In genomic region chr14:55075628-55076027, GRCh38 we compare ENCODE assay signal across 17 cellular contexts. TPM values are rescaled to one million over a fixed set of nuclear protein-coding genes. Genes with fewer than 3 reads are reported as not detected.
DNase-seq lines count a peak whose midpoint lies in the region; ATAC-seq, FAIRE-seq and TF ChIP-seq lines count a peak whose summit lies in the region.
"Had no signal": no experiment of that assay in that cellular context is flagged by ENCODE, and none has a peak within 500 bp of the region (broad histone marks: within the 10 kb centered on the region; RNA-seq: fewer than 3 reads in every experiment).

No MANE protein-coding gene starts in this region.

- TF ChIP-seq EP300 in stomach (IDR thresholded peaks at IDR 0.05): no peak

- ATAC-seq in T-helper 17 cell (no peak), WTC11 (no peak), HG03280 (IDR thresholded peaks at IDR 0.05; ENCODE audit: unreplicated experiment) (no peak)
- ATAC-seq: activated CD8-positive, alpha-beta T cell treated with anti-CD3 and anti-CD28 coated beads, Interleukin-2, amount 10 ng/mL, durations not matched to agents 7 days and 5 days; heart left ventricle had no signal

- H3K4me1 ChIP-seq in vagina: peaks cover 20% of the 10 kb centered on the region
- peaks cover 4 to 45% (median 26%) of the 10 kb centered on the region in 4 donors for H3K4me1 ChIP-seq in stomach

- no peak for TF ChIP-seq CTCF in fibroblast of mammary gland (conservative IDR thresholded peaks at IDR 0.05; ENCODE audit: control insufficient read depth, insufficient read depth, low read depth, low read length)
- TF ChIP-seq CTCF in vagina (IDR thresholded peaks at IDR 0.05): no peak
- TF ChIP-seq CTCF in WTC11 (IDR thresholded peaks at IDR 0.05): no peak
- TF ChIP-seq CTCF in stomach (IDR thresholded peaks at IDR 0.05): no peak

- DNase-seq in AG08396 (ENCODE audit: low spot score) (peak; percentile 24), GM19239 (ENCODE audit: insufficient read length, low spot score) (no peak), T-helper 17 cell (no peak), fibroblast of mammary gland (ENCODE audit: low read depth) (peak; percentile 23), vagina (ENCODE audit: extremely low spot score in 2 of 2) (no peak), WTC11 (ENCODE audit: low spot score) (no peak), stomach (no peak)
- DNase-seq: activated CD8-positive, alpha-beta T cell treated with anti-CD3 and anti-CD28 coated beads, Interleukin-2, amount 10 ng/mL, durations not matched to agents 7 days and 5 days; AML-193; caudate nucleus; DMS153; heart left ventricle; NCI-H2171; SJCRH30; stimulated activated CD4-positive, alpha-beta T cell treated with anti-CD3 and anti-CD28 coated beads, Interleukin-15, amount 100 ng/mL, for 24 hours had no signal

- H3K36me3 ChIP-seq in vagina (no peaks in the 10 kb centered on the region), stomach (no peaks in the 10 kb centered on the region)
- H3K36me3 ChIP-seq: heart left ventricle, SJCRH30, suprapubic skin had no signal

- H3K36me3 Mint-ChIP-seq in T-helper 17 cell (ENCODE audit: low read depth): peaks cover 2% of the 10 kb centered on the region
- no peaks in the 10 kb centered on the region for H3K36me3 Mint-ChIP-seq in WTC11

- peaks cover 29% of the 10 kb centered on the region for H3K4me1 Mint-ChIP-seq in T-helper 17 cell
- H3K4me1 Mint-ChIP-seq in WTC11: peaks cover 20% of the 10 kb centered on the region

- H3K27ac ChIP-seq in vagina: no peak overlapping the region
- no peak overlapping the region for H3K27ac ChIP-seq in stomach
- H3K27ac ChIP-seq: heart left ventricle, SJCRH30, suprapubic skin had no signal

- TF ChIP-seq POLR2A in vagina (IDR thresholded peaks at IDR 0.05): no peak
- TF ChIP-seq POLR2A in stomach (IDR thresholded peaks at IDR 0.05): no peak

- H3K27me3 Mint-ChIP-seq in T-helper 17 cell: no peaks in the 10 kb centered on the region
- no peaks in the 10 kb centered on the region for H3K27me3 Mint-ChIP-seq in WTC11 (ENCODE audit: low read depth)

- CTCF ChIA-PET in WTC11 (lab: Charles Lee): no interaction called here

- intact Hi-C loops in vagina (cut with DNase I): no loop called here
- intact Hi-C loops in stomach (cut with DNase I; ENCODE audit: low total_unique reads): no loop called here

- H3K4me3 Mint-ChIP-seq in T-helper 17 cell: peak overlapping the region; percentile 79
- H3K4me3 Mint-ChIP-seq in WTC11: no peak overlapping the region
- H3K4me3 Mint-ChIP-seq: activated CD8-positive, alpha-beta T cell treated with anti-CD3 and anti-CD28 coated beads, Interleukin-2, amount 10 ng/mL, durations not matched to agents 7 days and 5 days had no signal

- H3K9me3 ChIP-seq in T-helper 17 cell (ENCODE audit: control insufficient read depth, low read length, poor library complexity, severe bottlenecking): no peaks in the 10 kb centered on the region
- H3K9me3 ChIP-seq in vagina: no peaks in the 10 kb centered on the region
- H3K9me3 ChIP-seq in stomach: no peaks in the 10 kb centered on the region
- H3K9me3 ChIP-seq: heart left ventricle, SJCRH30, suprapubic skin had no signal

- peak; percentile 70 for FAIRE-seq in GM19239 (lab: Jason Lieb, UNC)

- 59 to 86% (median 74%) methylated on average over 1 of the region's 1 CpG for WGBS in stomach, 5 donors

- POLR2A ChIA-PET in WTC11 (lab: Charles Lee): no interaction called here

- H3K27ac Mint-ChIP-seq in T-helper 17 cell: peak overlapping the region; percentile 91
- H3K27ac Mint-ChIP-seq in WTC11: no peak overlapping the region
- H3K27ac Mint-ChIP-seq: activated CD8-positive, alpha-beta T cell treated with anti-CD3 and anti-CD28 coated beads, Interleukin-2, amount 10 ng/mL, durations not matched to agents 7 days and 5 days had no signal

- H3K4me3 ChIP-seq in fibroblast of mammary gland (ENCODE audit: control insufficient read depth, low read depth, low read length) (no peak overlapping the region), vagina (no peak overlapping the region), stomach (no peak overlapping the region)
- H3K4me3 ChIP-seq: heart left ventricle, SJCRH30, suprapubic skin had no signal

- H3K27me3 ChIP-seq in vagina: no peaks in the 10 kb centered on the region
- no peaks in the 10 kb centered on the region for H3K27me3 ChIP-seq in stomach
- H3K27me3 ChIP-seq: heart left ventricle, SJCRH30, suprapubic skin had no signal

- no peaks in the 10 kb centered on the region for H3K9me3 Mint-ChIP-seq in WTC11

TF ChIP-seq in WTC11, 78 proteins besides CTCF, POLR2A, EP300 and RAD21 (continues in another document):
- TF ChIP-seq USF2 (CRISPR knock-in tag; IDR thresholded peaks at IDR 0.05) (no peak), NFYB (CRISPR knock-in tag; conservative IDR thresholded peaks at IDR 0.05; ENCODE audit: low read depth) (no peak), RORB (CRISPR knock-in tag; IDR thresholded peaks at IDR 0.05) (no peak), GTF2I (CRISPR knock-in tag; conservative IDR thresholded peaks at IDR 0.05) (no peak), PRRX2 (CRISPR knock-in tag; IDR thresholded peaks at IDR 0.05) (no peak), ZNF219 (CRISPR knock-in tag; IDR thresholded peaks at IDR 0.05; ENCODE audit: borderline replicate concordance) (no peak), CBFB (CRISPR knock-in tag; IDR thresholded peaks at IDR 0.05; ENCODE audit: low read depth) (no peak), ZNF263 (CRISPR knock-in tag; IDR thresholded peaks at IDR 0.05; ENCODE audit: low read depth) (no peak), ZMAT4 (CRISPR knock-in tag; IDR thresholded peaks at IDR 0.05) (no peak), TEAD4 (CRISPR knock-in tag; IDR thresholded peaks at IDR 0.05) (no peak), NR3C1 (CRISPR knock-in tag; conservative IDR thresholded peaks at IDR 0.05; ENCODE audit: low read depth) (no peak), ZNF423 (CRISPR knock-in tag; IDR thresholded peaks at IDR 0.05) (no peak), ZNF121 (CRISPR knock-in tag; IDR thresholded peaks at IDR 0.05) (no peak), NFE2L1 (CRISPR knock-in tag; IDR thresholded peaks at IDR 0.05) (no peak), TCF7 (CRISPR knock-in tag; IDR thresholded peaks at IDR 0.05; ENCODE audit: low read depth) (no peak), NR1H2 (CRISPR knock-in tag; IDR thresholded peaks at IDR 0.05) (no peak)
- TF ChIP-seq, protein P1, sequence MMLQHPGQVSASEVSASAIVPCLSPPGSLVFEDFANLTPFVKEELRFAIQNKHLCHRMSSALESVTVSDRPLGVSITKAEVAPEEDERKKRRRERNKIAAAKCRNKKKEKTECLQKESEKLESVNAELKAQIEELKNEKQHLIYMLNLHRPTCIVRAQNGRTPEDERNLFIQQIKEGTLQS (CRISPR knock-in tag; conservative IDR thresholded peaks at IDR 0.05): no peak
- TF ChIP-seq, protein P2, sequence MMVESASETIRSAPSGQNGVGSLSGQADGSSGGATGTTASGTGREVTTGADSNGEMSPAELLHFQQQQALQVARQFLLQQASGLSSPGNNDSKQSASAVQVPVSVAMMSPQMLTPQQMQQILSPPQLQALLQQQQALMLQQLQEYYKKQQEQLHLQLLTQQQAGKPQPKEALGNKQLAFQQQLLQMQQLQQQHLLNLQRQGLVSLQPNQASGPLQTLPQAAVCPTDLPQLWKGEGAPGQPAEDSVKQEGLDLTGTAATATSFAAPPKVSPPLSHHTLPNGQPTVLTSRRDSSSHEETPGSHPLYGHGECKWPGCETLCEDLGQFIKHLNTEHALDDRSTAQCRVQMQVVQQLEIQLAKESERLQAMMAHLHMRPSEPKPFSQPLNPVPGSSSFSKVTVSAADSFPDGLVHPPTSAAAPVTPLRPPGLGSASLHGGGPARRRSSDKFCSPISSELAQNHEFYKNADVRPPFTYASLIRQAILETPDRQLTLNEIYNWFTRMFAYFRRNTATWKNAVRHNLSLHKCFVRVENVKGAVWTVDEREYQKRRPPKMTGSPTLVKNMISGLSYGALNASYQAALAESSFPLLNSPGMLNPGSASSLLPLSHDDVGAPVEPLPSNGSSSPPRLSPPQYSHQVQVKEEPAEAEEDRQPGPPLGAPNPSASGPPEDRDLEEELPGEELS (CRISPR knock-in tag; IDR thresholded peaks at IDR 0.05): no peak

RNA-seq across cellular contexts. Expression of gene MAPK1IP1L, which starts 24.2 kb away (rescaled TPM):
- total RNA-seq in T-helper 17 cell (100 to 1,000 TPM; 154 to 176 TPM), vagina (39.3 TPM), WTC11 (2021) (97.9 to 107 TPM (median 107 TPM) in 3 replicates), stomach (10 to 100 TPM in 4 of 5 donors, 1 to 10 TPM in 1; 7.0 to 53.1 (median 29.9) TPM)
- 10 to 100 TPM; 22.9 to 50.9 (median 27.2) TPM for polyA plus RNA-seq in stomach

RNA-seq across cellular contexts. Expression of gene SOCS4, which starts 48.6 kb away (rescaled TPM):
- 10 to 100 TPM; 26.5 to 27.3 TPM for total RNA-seq in T-helper 17 cell
- 10.6 TPM for total RNA-seq in vagina
- 20.7 to 21.3 TPM (median 21.2 TPM) in 3 replicates for total RNA-seq in WTC11 (2021)
- total RNA-seq in stomach: 10 to 100 TPM in 4 of 5 donors, 1 to 10 TPM in 1; 4.3 to 29.2 (median 18.1) TPM
- 1 to 10 TPM; 4.1 to 8.4 (median 7.1) TPM for polyA plus RNA-seq in stomach

RNA-seq across cellular contexts. Expression of gene WDHD1, which starts 48.7 kb away (rescaled TPM):
- total RNA-seq in T-helper 17 cell (1 to 10 TPM; 2.7 to 2.8 TPM), vagina (3.2 TPM), WTC11 (2021) (64.4 to 76.1 TPM (median 67.3 TPM) in 3 replicates), stomach (10 to 100 TPM in 1 of 5 donors, 1 to 10 TPM in 1, under 1 TPM in 2, not detected in 1; 0.29 to 15.6 (median 4.4) TPM)
- polyA plus RNA-seq in stomach: 1 to 10 TPM in 2 of 3 donors, under 1 TPM in 1; 0.87 to 1.6 (median 1.2) TPM

RNA-seq across cellular contexts. Expression of gene LGALS3, which starts 53.4 kb away (rescaled TPM):
- total RNA-seq in T-helper 17 cell (10 to 100 TPM; 38.7 to 49.8 TPM), vagina (417 TPM), WTC11 (2021) (5.8 to 6.7 TPM (median 6.5 TPM) in 3 replicates), stomach (100 to 1,000 TPM; 163 to 275 (median 222) TPM)
- polyA plus RNA-seq in stomach: 100 to 1,000 TPM; 415 to 676 (median 423) TPM

Comparison
In these comparisons a context has a peak if more than half of its experiments do, and no peak if none do; other contexts are left out.
1. DNase-seq: peak in AG08396 (single experiment) and fibroblast of mammary gland (single experiment); none in GM19239 (single experiment), T-helper 17 cell (0 of 3), vagina (0 of 2), WTC11 (single experiment) and stomach (single experiment).